In the genomic region with DNA sequence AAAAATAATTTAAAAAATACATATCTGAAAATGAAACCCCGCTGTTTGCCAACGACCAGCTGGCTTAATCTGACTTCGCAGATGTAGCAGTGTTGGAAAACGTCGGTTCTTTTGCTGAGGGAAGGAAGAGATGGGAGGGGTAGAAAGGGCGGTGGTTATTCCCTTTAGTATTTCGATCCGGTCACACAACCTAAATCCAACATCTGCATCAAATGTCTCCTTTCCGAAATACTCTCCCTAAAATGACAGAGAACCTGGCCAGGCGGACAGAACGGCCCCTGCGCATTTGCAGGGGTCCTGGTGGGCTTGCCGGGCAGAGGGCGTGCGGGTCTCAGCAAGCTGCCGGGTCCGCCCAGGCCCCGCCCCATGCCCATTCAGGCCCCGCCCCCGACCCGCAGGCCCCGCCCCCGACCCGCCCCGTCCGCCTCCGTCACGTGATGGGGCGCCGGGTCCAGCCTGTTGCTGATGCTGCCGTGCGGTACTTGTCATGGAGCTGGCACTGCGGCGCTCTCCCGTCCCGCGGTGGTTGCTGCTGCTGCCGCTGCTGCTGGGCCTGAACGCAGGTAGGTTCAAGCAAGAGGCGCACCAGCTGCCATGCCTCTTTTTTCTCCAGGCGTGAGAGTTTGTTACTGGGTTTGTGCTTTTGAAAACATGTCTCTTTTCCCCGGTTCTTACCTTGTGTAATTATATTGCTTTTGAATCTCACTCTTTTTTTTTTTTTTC, we compare ENCODE assay signal across 1 cellular context.
TF ChIP-seq lines count a peak whose summit lies in the region.

A gene with protein sequence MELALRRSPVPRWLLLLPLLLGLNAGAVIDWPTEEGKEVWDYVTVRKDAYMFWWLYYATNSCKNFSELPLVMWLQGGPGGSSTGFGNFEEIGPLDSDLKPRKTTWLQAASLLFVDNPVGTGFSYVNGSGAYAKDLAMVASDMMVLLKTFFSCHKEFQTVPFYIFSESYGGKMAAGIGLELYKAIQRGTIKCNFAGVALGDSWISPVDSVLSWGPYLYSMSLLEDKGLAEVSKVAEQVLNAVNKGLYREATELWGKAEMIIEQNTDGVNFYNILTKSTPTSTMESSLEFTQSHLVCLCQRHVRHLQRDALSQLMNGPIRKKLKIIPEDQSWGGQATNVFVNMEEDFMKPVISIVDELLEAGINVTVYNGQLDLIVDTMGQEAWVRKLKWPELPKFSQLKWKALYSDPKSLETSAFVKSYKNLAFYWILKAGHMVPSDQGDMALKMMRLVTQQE (plus strand): TSS at position 459 of the 723 bp plus-strand sequence. CDS start 29 bp downstream, at position 488.

TF ChIP-seq in HepG2, 621 proteins besides CTCF, POLR2A, EP300 and RAD21 (continued from another document):
- TF ChIP-seq ZNF652 (CRISPR knock-in tag; IDR thresholded peaks at IDR 0.05; ENCODE audit: borderline replicate concordance, low read depth) (no peak), MIER2 (CRISPR knock-in tag; IDR thresholded peaks at IDR 0.05) (no peak), TCF12 (IDR thresholded peaks at IDR 0.05) (no peak), TCF12 (CRISPR knock-in tag; IDR thresholded peaks at IDR 0.05) (no peak), ZNF773 (CRISPR knock-in tag; IDR thresholded peaks at IDR 0.05; ENCODE audit: borderline replicate concordance) (no peak), ZNF556 (CRISPR knock-in tag; IDR thresholded peaks at IDR 0.05; ENCODE audit: borderline replicate concordance) (0 out of 2 replicates have a peak, but pooled peaks have one; percentile 33), POLR2AphosphoS5 (IDR thresholded peaks at IDR 0.05; ENCODE audit: low read depth, low read length) (peak; percentile 55; the same call in 1 of the 2 replicates), TBL1XR1 (IDR thresholded peaks at IDR 0.05; ENCODE audit: borderline replicate concordance, low read length, partially characterized antibody) (no peak), ETV6 (CRISPR knock-in tag; conservative IDR thresholded peaks at IDR 0.05) (no peak), ZNF207 (IDR thresholded peaks at IDR 0.05; ENCODE audit: borderline replicate concordance) (no peak), SRSF4 (IDR thresholded peaks at IDR 0.05; ENCODE audit: low read depth, low read length, poor library complexity, severe bottlenecking) (no peak), ZNF709 (CRISPR knock-in tag; IDR thresholded peaks at IDR 0.05) (no peak), ZNF660 (CRISPR knock-in tag; IDR thresholded peaks at IDR 0.05; ENCODE audit: borderline replicate concordance, low read depth) (no peak), GTF3A (CRISPR knock-in tag; conservative IDR thresholded peaks at IDR 0.05) (no peak), CBX2 (IDR thresholded peaks at IDR 0.05; ENCODE audit: low read depth, low read length) (no peak), CBX2 (CRISPR knock-in tag; IDR thresholded peaks at IDR 0.05; ENCODE audit: low read depth) (no peak), DPF2 (CRISPR knock-in tag; IDR thresholded peaks at IDR 0.05; ENCODE audit: borderline replicate concordance, low read depth) (no peak), BCL6 (CRISPR knock-in tag; IDR thresholded peaks at IDR 0.05) (no peak)
- TF ChIP-seq, protein P1, sequence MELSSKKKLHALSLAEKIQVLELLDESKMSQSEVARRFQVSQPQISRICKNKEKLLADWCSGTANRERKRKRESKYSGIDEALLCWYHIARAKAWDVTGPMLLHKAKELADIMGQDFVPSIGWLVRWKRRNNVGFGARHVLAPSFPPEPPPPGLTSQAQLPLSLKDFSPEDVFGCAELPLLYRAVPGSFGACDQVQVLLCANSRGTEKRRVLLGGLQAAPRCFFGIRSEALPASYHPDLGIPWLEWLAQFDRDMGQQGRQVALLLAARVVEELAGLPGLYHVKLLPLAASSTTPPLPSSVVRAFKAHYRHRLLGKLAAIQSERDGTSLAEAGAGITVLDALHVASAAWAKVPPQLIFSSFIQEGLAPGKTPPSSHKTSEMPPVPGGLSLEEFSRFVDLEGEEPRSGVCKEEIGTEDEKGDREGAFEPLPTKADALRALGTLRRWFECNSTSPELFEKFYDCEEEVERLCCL (CRISPR knock-in tag; IDR thresholded peaks at IDR 0.05; ENCODE audit: borderline replicate concordance), result no peak
- TF ChIP-seq, protein P2, sequence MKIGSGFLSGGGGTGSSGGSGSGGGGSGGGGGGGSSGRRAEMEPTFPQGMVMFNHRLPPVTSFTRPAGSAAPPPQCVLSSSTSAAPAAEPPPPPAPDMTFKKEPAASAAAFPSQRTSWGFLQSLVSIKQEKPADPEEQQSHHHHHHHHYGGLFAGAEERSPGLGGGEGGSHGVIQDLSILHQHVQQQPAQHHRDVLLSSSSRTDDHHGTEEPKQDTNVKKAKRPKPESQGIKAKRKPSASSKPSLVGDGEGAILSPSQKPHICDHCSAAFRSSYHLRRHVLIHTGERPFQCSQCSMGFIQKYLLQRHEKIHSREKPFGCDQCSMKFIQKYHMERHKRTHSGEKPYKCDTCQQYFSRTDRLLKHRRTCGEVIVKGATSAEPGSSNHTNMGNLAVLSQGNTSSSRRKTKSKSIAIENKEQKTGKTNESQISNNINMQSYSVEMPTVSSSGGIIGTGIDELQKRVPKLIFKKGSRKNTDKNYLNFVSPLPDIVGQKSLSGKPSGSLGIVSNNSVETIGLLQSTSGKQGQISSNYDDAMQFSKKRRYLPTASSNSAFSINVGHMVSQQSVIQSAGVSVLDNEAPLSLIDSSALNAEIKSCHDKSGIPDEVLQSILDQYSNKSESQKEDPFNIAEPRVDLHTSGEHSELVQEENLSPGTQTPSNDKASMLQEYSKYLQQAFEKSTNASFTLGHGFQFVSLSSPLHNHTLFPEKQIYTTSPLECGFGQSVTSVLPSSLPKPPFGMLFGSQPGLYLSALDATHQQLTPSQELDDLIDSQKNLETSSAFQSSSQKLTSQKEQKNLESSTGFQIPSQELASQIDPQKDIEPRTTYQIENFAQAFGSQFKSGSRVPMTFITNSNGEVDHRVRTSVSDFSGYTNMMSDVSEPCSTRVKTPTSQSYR (CRISPR knock-in tag; IDR thresholded peaks at IDR 0.05; ENCODE audit: borderline replicate concordance), result no peak
- TF ChIP-seq, protein P3, sequence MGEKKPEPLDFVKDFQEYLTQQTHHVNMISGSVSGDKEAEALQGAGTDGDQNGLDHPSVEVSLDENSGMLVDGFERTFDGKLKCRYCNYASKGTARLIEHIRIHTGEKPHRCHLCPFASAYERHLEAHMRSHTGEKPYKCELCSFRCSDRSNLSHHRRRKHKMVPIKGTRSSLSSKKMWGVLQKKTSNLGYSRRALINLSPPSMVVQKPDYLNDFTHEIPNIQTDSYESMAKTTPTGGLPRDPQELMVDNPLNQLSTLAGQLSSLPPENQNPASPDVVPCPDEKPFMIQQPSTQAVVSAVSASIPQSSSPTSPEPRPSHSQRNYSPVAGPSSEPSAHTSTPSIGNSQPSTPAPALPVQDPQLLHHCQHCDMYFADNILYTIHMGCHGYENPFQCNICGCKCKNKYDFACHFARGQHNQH (CRISPR knock-in tag; IDR thresholded peaks at IDR 0.05), result no peak
- TF ChIP-seq, protein P4, sequence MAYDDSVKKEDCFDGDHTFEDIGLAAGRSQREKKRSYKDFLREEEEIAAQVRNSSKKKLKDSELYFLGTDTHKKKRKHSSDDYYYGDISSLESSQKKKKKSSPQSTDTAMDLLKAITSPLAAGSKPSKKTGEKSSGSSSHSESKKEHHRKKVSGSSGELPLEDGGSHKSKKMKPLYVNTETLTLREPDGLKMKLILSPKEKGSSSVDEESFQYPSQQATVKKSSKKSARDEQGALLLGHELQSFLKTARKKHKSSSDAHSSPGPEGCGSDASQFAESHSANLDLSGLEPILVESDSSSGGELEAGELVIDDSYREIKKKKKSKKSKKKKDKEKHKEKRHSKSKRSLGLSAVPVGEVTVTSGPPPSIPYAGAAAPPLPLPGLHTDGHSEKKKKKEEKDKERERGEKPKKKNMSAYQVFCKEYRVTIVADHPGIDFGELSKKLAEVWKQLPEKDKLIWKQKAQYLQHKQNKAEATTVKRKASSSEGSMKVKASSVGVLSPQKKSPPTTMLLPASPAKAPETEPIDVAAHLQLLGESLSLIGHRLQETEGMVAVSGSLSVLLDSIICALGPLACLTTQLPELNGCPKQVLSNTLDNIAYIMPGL (CRISPR knock-in tag; IDR thresholded peaks at IDR 0.05; ENCODE audit: borderline replicate concordance in 1 of 2, low read depth in 1 of 2), result peak; percentile 36 to 42; a peak in 2 of 4 replicates
- TF ChIP-seq, protein P5, sequence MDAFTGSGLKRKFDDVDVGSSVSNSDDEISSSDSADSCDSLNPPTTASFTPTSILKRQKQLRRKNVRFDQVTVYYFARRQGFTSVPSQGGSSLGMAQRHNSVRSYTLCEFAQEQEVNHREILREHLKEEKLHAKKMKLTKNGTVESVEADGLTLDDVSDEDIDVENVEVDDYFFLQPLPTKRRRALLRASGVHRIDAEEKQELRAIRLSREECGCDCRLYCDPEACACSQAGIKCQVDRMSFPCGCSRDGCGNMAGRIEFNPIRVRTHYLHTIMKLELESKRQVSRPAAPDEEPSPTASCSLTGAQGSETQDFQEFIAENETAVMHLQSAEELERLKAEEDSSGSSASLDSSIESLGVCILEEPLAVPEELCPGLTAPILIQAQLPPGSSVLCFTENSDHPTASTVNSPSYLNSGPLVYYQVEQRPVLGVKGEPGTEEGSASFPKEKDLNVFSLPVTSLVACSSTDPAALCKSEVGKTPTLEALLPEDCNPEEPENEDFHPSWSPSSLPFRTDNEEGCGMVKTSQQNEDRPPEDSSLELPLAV (CRISPR knock-in tag; conservative IDR thresholded peaks at IDR 0.05; ENCODE audit: low read depth), result no peak
- TF ChIP-seq, protein P6, sequence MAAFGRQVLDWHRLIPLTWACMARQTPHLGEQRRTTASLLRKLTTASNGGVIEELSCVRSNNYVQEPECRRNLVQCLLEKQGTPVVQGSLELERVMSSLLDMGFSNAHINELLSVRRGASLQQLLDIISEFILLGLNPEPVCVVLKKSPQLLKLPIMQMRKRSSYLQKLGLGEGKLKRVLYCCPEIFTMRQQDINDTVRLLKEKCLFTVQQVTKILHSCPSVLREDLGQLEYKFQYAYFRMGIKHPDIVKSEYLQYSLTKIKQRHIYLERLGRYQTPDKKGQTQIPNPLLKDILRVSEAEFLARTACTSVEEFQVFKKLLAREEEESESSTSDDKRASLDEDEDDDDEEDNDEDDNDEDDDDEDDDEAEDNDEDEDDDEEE (CRISPR knock-in tag; IDR thresholded peaks at IDR 0.05), result no peak
- TF ChIP-seq, protein P7, sequence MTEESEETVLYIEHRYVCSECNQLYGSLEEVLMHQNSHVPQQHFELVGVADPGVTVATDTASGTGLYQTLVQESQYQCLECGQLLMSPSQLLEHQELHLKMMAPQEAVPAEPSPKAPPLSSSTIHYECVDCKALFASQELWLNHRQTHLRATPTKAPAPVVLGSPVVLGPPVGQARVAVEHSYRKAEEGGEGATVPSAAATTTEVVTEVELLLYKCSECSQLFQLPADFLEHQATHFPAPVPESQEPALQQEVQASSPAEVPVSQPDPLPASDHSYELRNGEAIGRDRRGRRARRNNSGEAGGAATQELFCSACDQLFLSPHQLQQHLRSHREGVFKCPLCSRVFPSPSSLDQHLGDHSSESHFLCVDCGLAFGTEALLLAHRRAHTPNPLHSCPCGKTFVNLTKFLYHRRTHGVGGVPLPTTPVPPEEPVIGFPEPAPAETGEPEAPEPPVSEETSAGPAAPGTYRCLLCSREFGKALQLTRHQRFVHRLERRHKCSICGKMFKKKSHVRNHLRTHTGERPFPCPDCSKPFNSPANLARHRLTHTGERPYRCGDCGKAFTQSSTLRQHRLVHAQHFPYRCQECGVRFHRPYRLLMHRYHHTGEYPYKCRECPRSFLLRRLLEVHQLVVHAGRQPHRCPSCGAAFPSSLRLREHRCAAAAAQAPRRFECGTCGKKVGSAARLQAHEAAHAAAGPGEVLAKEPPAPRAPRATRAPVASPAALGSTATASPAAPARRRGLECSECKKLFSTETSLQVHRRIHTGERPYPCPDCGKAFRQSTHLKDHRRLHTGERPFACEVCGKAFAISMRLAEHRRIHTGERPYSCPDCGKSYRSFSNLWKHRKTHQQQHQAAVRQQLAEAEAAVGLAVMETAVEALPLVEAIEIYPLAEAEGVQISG (CRISPR knock-in tag; IDR thresholded peaks at IDR 0.05), result peak; percentile 36; the same call in 1 of the 2 replicates
